ENCODE assay signal across 9 cellular contexts in genomic region chr11:69162505-69162904, GRCh38. TPM values are rescaled to one million over a fixed set of nuclear protein-coding genes. Genes with fewer than 3 reads are reported as not detected.
"Had no signal": no experiment of that assay in that cellular context is flagged by ENCODE, and none has a peak within 500 bp of the region (broad histone marks: within the 10 kb centered on the region; RNA-seq: fewer than 3 reads in every experiment).

No MANE protein-coding gene starts in this region.

- H3K9ac ChIP-seq: KMS-11 had no signal

- DNase-seq: IMR-90, KBM-7, KG1 had no signal

- FAIRE-seq: HTR-8/SVneo had no signal

- H3K27ac ChIP-seq: HL-60, KMS-11 had no signal

- H3K4me2 ChIP-seq: KMS-11 had no signal

RNA-seq across cellular contexts. Expression of gene SMIM38, which starts 6.8 kb away (rescaled TPM):
- total RNA-seq: HT-29, HT1080 had no signal
- polyA plus RNA-seq: IgD-negative memory B cell had no signal
